ENCODE assay signal across 14 cellular contexts in genomic region chr9:129108083-129108804, GRCh38. TPM values are rescaled to one million over a fixed set of nuclear protein-coding genes. Genes with fewer than 3 reads are reported as not detected.
A peak's percentile ranks its signal among the peaks of the same experiment; 100 is the strongest.
DNase-seq lines count a peak whose midpoint lies in the region; ATAC-seq and TF ChIP-seq lines count a peak whose summit lies in the region.
"Had no signal": no experiment of that assay in that cellular context is flagged by ENCODE, and none has a peak within 500 bp of the region (broad histone marks: within the 10 kb centered on the region; RNA-seq: fewer than 3 reads in every experiment).

No MANE protein-coding gene starts in this region.

- no peak for TF ChIP-seq POLR2A in gastrocnemius medialis (IDR thresholded peaks at IDR 0.05)
- no peak for TF ChIP-seq POLR2A in thyroid gland (IDR thresholded peaks at IDR 0.05)

- 89 to 92% methylated on average over 12 to 13 of the region's 13 CpGs for WGBS in GM23248 (ENCODE audit: low coverage in 1 of 2, low lambda C conversion rate in 2 of 2, missing lambda C conversion rate in 2 of 2), 2 experiments
- 95 to 97% methylated on average over 10 to 12 of the region's 13 CpGs for WGBS in thyroid gland, 2 donors
- 90 to 96% methylated on average over 4 to 13 of the region's 13 CpGs for WGBS in endodermal cell (ENCODE audit: insufficient coverage in 1 of 2, insufficient read length in 1 of 2), 2 experiments

- intact Hi-C loops in gastrocnemius medialis (cut with DNase I; ENCODE audit: low total_unique reads) = no loop called here
- intact Hi-C loops in thyroid gland (cut with DNase I) = no loop called here

- H3K27ac Mint-ChIP-seq in activated CD4-positive, alpha-beta T cell treated with anti-CD3 and anti-CD28 coated beads, Interleukin-2, amount 10 ng/mL, durations not matched to agents 7 days and 5 days = no peak overlapping the region
- peak overlapping the region in 1 of 6 donors; percentile 65 for H3K27ac Mint-ChIP-seq in immature natural killer cell
- H3K27ac Mint-ChIP-seq in endodermal cell = no peak overlapping the region
- H3K27ac Mint-ChIP-seq: activated CD8-positive, alpha-beta T cell treated with anti-CD3 and anti-CD28 coated beads, Interleukin-2, amount 10 ng/mL, durations not matched to agents 7 days and 5 days had no signal

- no peaks in the 10 kb centered on the region for H4K20me1 ChIP-seq in GM23248 (ENCODE audit: insufficient read depth)

- ATAC-seq in gastrocnemius medialis = no peak
- ATAC-seq: activated CD8-positive, alpha-beta T cell treated with anti-CD3 and anti-CD28 coated beads, Interleukin-2, amount 10 ng/mL, durations not matched to agents 7 days and 5 days had no signal

- H3K4me1 Mint-ChIP-seq in activated CD4-positive, alpha-beta T cell treated with anti-CD3 and anti-CD28 coated beads, Interleukin-2, amount 10 ng/mL, durations not matched to agents 7 days and 5 days = peaks cover 23% of the 10 kb centered on the region
- H3K4me1 Mint-ChIP-seq in immature natural killer cell (peaks cover 17 to 22% of the 10 kb centered on the region in 2 donors), endodermal cell (peaks cover 7% of the 10 kb centered on the region)

- H3K79me2 ChIP-seq in GM23248 (ENCODE audit: insufficient read depth) = peaks cover 28% of the 10 kb centered on the region

- H3K27ac ChIP-seq in RWPE1 (peak overlapping the region; percentile 94), gastrocnemius medialis (peak overlapping the region; percentile 92 to 99 (median 96)), GM23248 (no peak overlapping the region), thyroid gland (no peak overlapping the region), endodermal cell (ENCODE audit: low read depth, low read length) (no peak overlapping the region)
- H3K27ac ChIP-seq: SK-N-MC, upper lobe of left lung had no signal

- no peak overlapping the region for H2AFZ ChIP-seq in GM23248

- H3K27me3 Mint-ChIP-seq in activated CD4-positive, alpha-beta T cell treated with anti-CD3 and anti-CD28 coated beads, Interleukin-2, amount 10 ng/mL, durations not matched to agents 7 days and 5 days = no peaks in the 10 kb centered on the region
- H3K27me3 Mint-ChIP-seq in immature natural killer cell (ENCODE audit: low read depth in 3 of 3) = peaks cover 0 to 5% (median 3%) of the 10 kb centered on the region in 3 donors
- H3K27me3 Mint-ChIP-seq in endodermal cell (ENCODE audit: insufficient read depth) = peaks cover 26% of the 10 kb centered on the region

- H3K4me1 ChIP-seq in gastrocnemius medialis (peaks cover 45 to 60% of the 10 kb centered on the region in 2 donors), GM23248 (ENCODE audit: insufficient read depth) (peaks cover 6% of the 10 kb centered on the region), thyroid gland (peaks cover 20 to 22% of the 10 kb centered on the region in 2 donors), endodermal cell (ENCODE audit: control insufficient read depth, insufficient read depth, low read length) (no peaks in the 10 kb centered on the region)

- no peak for DNase-seq in activated CD4-positive, alpha-beta T cell treated with anti-CD3 and anti-CD28 coated beads, Interleukin-2, amount 10 ng/mL, durations not matched to agents 7 days and 5 days
- no peak for DNase-seq in activated CD4-positive, alpha-beta T cell treated with anti-CD3 and anti-CD28 coated beads, Interleukin-2, amount 50 U/mL, for 4 hours
- DNase-seq in RWPE1 (ENCODE audit: low spot score) (no peak), immature natural killer cell (no peak), gastrocnemius medialis (no peak), GM23248 (no peak), thyroid gland (no peak), endodermal cell (no peak)
- DNase-seq: activated CD8-positive, alpha-beta T cell treated with anti-CD3 and anti-CD28 coated beads, Interleukin-2, amount 10 ng/mL, durations not matched to agents 7 days and 5 days; amygdala; foreskin fibroblast; NCI-H1417 had no signal

- H3K4me3 ChIP-seq in gastrocnemius medialis (no peak overlapping the region), GM23248 (no peak overlapping the region), thyroid gland (replicated peaks in 1 of 3) (no peak overlapping the region), endodermal cell (ENCODE audit: low read length) (no peak overlapping the region)
- H3K4me3 ChIP-seq: SK-N-MC, upper lobe of left lung had no signal

- CTCF ChIA-PET in activated CD4-positive, alpha-beta T cell treated with anti-CD3 and anti-CD28 coated beads, Interleukin-2, amount 10 ng/mL, durations not matched to agents 7 days and 5 days (lab: Charles Lee) = interaction anchor here (1.0 to 1.4 kb wide), 3 partner anchors 13 to 24 kb away, joined by 3 to 4 read pairs (median 3); no protein-coding TSS in a partner anchor
- CTCF ChIA-PET in RWPE1 (lab: Yijun Ruan, JAX) = interaction anchor here (1.0 kb wide), 1 partner anchor 31 kb away, joined by 4 read pairs; no protein-coding TSS in a partner anchor

- in situ Hi-C loops in gastrocnemius medialis (cut with MboI; ENCODE audit: low sequenced_read_pairs in 4 of 4) = no loop called here
- in situ Hi-C loops in GM23248 (cut with MboI) = no loop called here

- H3K9me3 ChIP-seq in gastrocnemius medialis (no peaks in the 10 kb centered on the region), GM23248 (ENCODE audit: low read depth) (no peaks in the 10 kb centered on the region), thyroid gland (no peaks in the 10 kb centered on the region), endodermal cell (ENCODE audit: control insufficient read depth, low read length) (no peaks in the 10 kb centered on the region)
- H3K9me3 ChIP-seq: upper lobe of left lung had no signal

- H3F3A ChIP-seq in GM23248 (ENCODE audit: insufficient read depth) = no peaks in the 10 kb centered on the region

- H3K9me3 Mint-ChIP-seq in activated CD4-positive, alpha-beta T cell treated with anti-CD3 and anti-CD28 coated beads, Interleukin-2, amount 10 ng/mL, durations not matched to agents 7 days and 5 days = no peaks in the 10 kb centered on the region
- H3K9me3 Mint-ChIP-seq in immature natural killer cell (no peaks in the 10 kb centered on the region), endodermal cell (no peaks in the 10 kb centered on the region)

- H3K9ac ChIP-seq in GM23248 (no peak overlapping the region), endodermal cell (ENCODE audit: extremely low read depth, low read length, poor library complexity, severe bottlenecking) (no peak overlapping the region)

- no peaks in the 10 kb centered on the region for H3K36me3 ChIP-seq in gastrocnemius medialis
- H3K36me3 ChIP-seq in GM23248 (ENCODE audit: low read depth) = no peaks in the 10 kb centered on the region
- peaks cover 0 to 6% of the 10 kb centered on the region in 2 donors for H3K36me3 ChIP-seq in thyroid gland
- no peaks in the 10 kb centered on the region for H3K36me3 ChIP-seq in endodermal cell (ENCODE audit: control insufficient read depth, insufficient read depth, low read length)

- no peak overlapping the region for H3K4me2 ChIP-seq in GM23248 (ENCODE audit: unreplicated experiment)

- H3K27me3 ChIP-seq in gastrocnemius medialis (no peaks in the 10 kb centered on the region), GM23248 (replicated peaks; ENCODE audit: insufficient read depth) (no peaks in the 10 kb centered on the region), thyroid gland (no peaks in the 10 kb centered on the region), endodermal cell (ENCODE audit: control insufficient read depth, insufficient read depth, low read length, poor library complexity, severe bottlenecking) (peaks cover 8% of the 10 kb centered on the region)
- H3K27me3 ChIP-seq: upper lobe of left lung had no signal

- no peaks in the 10 kb centered on the region for H3K36me3 Mint-ChIP-seq in activated CD4-positive, alpha-beta T cell treated with anti-CD3 and anti-CD28 coated beads, Interleukin-2, amount 10 ng/mL, durations not matched to agents 7 days and 5 days (ENCODE audit: low read depth)
- H3K36me3 Mint-ChIP-seq in immature natural killer cell (no peaks in the 10 kb centered on the region), endodermal cell (ENCODE audit: low read depth) (peaks cover 3% of the 10 kb centered on the region)

- no peak for TF ChIP-seq CTCF in RWPE1 (conservative IDR thresholded peaks at IDR 0.05; ENCODE audit: low read depth)
- no peak for TF ChIP-seq CTCF in gastrocnemius medialis (IDR thresholded peaks at IDR 0.05 in 4 of 5, conservative IDR thresholded peaks at IDR 0.05 in 1 of 5)
- no peak for TF ChIP-seq CTCF in thyroid gland (IDR thresholded peaks at IDR 0.05)
- no peak for TF ChIP-seq CTCF in endodermal cell (conservative IDR thresholded peaks at IDR 0.05)

- POLR2A ChIA-PET in activated CD4-positive, alpha-beta T cell treated with anti-CD3 and anti-CD28 coated beads, Interleukin-2, amount 10 ng/mL, durations not matched to agents 7 days and 5 days (lab: Charles Lee) = no interaction called here
- POLR2A ChIA-PET in RWPE1 (lab: Yijun Ruan, JAX; ENCODE audit: low non-redundant PET) = interaction anchor here (0.6 kb wide), 1 partner anchor 11 kb away, joined by 11 read pairs; no protein-coding TSS in a partner anchor

- H3K4me3 Mint-ChIP-seq in activated CD4-positive, alpha-beta T cell treated with anti-CD3 and anti-CD28 coated beads, Interleukin-2, amount 10 ng/mL, durations not matched to agents 7 days and 5 days = peak overlapping the region; percentile 97
- H3K4me3 Mint-ChIP-seq in immature natural killer cell (peak overlapping the region in 3 of 5 donors; percentile 21 to 68 (median 53)), endodermal cell (no peak overlapping the region)

- H3K9me2 ChIP-seq in GM23248 (ENCODE audit: insufficient read depth) = no peaks in the 10 kb centered on the region

RNA-seq across cellular contexts. Expression of gene CRAT, which starts 2.3 kb away (rescaled TPM):
- 10 to 100 TPM; 20.4 to 25.2 TPM for total RNA-seq in activated CD4-positive, alpha-beta T cell treated with anti-CD3 and anti-CD28 coated beads, Interleukin-2, amount 10 ng/mL, durations not matched to agents 7 days and 5 days
- polyA plus RNA-seq in immature natural killer cell = 10 to 100 TPM in 2 of 3 donors, 1 to 10 TPM in 1; 9.8 to 22.4 (median 16.7) TPM
- 100 to 1,000 TPM; 137 to 167 (median 144) TPM for total RNA-seq in gastrocnemius medialis
- 51.5 and 55.4 TPM in 2 replicates for total RNA-seq in GM23248 (2014; rRNA removed; shearing (Covaris generic))
- 61.4 and 66.0 TPM in 2 replicates for polyA plus RNA-seq in GM23248 (2016; fragmentation: Nextera tagmentation; extraction: Ambion mirVana)
- total RNA-seq in thyroid gland = 10 to 100 TPM; 44.0 to 59.0 (median 54.1) TPM
- total RNA-seq in endodermal cell = 10 to 100 TPM; 17.2 to 17.5 TPM
- 25.3 TPM for polyA plus RNA-seq in endodermal cell (2013, experiment 1 of 2)
- polyA plus RNA-seq in endodermal cell (2013, experiment 2 of 2) = 24.3 TPM

RNA-seq across cellular contexts. Expression of gene PTPA, which starts 3.0 kb away (rescaled TPM):
- 100 to 1,000 TPM in 1 of 2 experiments, 10 to 100 TPM in 1; 96.4 to 111 TPM for total RNA-seq in activated CD4-positive, alpha-beta T cell treated with anti-CD3 and anti-CD28 coated beads, Interleukin-2, amount 10 ng/mL, durations not matched to agents 7 days and 5 days
- polyA plus RNA-seq in immature natural killer cell (10 to 100 TPM; 16.8 to 19.1 (median 19.0) TPM), GM23248 (2016; fragmentation: Nextera tagmentation; extraction: Ambion mirVana) (59.9 and 60.8 TPM in 2 replicates)
- total RNA-seq in gastrocnemius medialis (10 to 100 TPM; 37.6 to 71.6 (median 53.5) TPM), thyroid gland (100 to 1,000 TPM in 2 of 4 donors, 10 to 100 TPM in 2; 45.0 to 117 (median 89.5) TPM), endodermal cell (100 to 1,000 TPM; 134 to 139 TPM)
- total RNA-seq in GM23248 (2014; rRNA removed; shearing (Covaris generic)) = 96.9 and 113 TPM in 2 replicates
- 105 TPM for polyA plus RNA-seq in endodermal cell (2013, experiment 1 of 2)
- polyA plus RNA-seq in endodermal cell (2013, experiment 2 of 2) = 96.3 TPM

RNA-seq across cellular contexts. Expression of gene DOLPP1, which starts 27.3 kb away (rescaled TPM):
- total RNA-seq in activated CD4-positive, alpha-beta T cell treated with anti-CD3 and anti-CD28 coated beads, Interleukin-2, amount 10 ng/mL, durations not matched to agents 7 days and 5 days = 10 to 100 TPM; 19.5 to 19.6 TPM
- 10 to 100 TPM in 2 of 3 donors, 1 to 10 TPM in 1; 9.0 to 13.1 (median 12.9) TPM for polyA plus RNA-seq in immature natural killer cell
- total RNA-seq in gastrocnemius medialis = 1 to 10 TPM; 1.6 to 4.7 (median 2.8) TPM
- 11.5 and 11.6 TPM in 2 replicates for total RNA-seq in GM23248 (2014; rRNA removed; shearing (Covaris generic))
- polyA plus RNA-seq in GM23248 (2016; fragmentation: Nextera tagmentation; extraction: Ambion mirVana) = 12.8 and 13.7 TPM in 2 replicates
- 10 to 100 TPM in 1 of 4 donors, 1 to 10 TPM in 3; 6.0 to 10.9 (median 8.3) TPM for total RNA-seq in thyroid gland
- 10 to 100 TPM; 30.1 to 30.4 TPM for total RNA-seq in endodermal cell
- 28.6 TPM for polyA plus RNA-seq in endodermal cell (2013, experiment 1 of 2)
- 25.3 TPM for polyA plus RNA-seq in endodermal cell (2013, experiment 2 of 2)

Comparison
In these comparisons a context has a peak if more than half of its experiments do, and no peak if none do; other contexts are left out.
1. H3K27ac ChIP-seq: peak in RWPE1 (single experiment) and gastrocnemius medialis (4 of 4); none in GM23248 (single experiment), thyroid gland (0 of 3) and endodermal cell (single experiment).